Comparison of ENCODE assay signal across 23 cellular contexts in the genomic region with DNA sequence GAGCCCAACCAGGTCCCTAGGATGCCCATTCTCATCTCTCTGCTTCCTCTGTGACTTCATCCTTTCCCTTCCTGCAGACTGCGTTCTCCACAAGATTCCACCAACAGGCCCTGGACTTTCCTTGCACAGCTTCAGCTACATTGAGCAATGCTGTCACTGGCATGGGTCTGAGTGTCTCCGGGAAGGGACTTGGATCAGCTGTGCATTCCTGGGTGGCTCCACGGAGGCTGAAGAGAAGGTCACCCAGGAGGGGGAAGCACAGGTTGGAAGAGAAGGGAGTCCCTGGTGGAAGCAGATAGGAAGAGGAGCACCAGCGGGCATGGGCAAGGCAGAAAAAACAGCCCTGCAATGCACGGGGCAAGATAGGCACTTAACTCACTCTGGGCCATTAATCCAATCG.
DNase-seq lines count a peak whose midpoint lies in the region; ATAC-seq and TF ChIP-seq lines count a peak whose summit lies in the region.
"Had no signal": no experiment of that assay in that cellular context is flagged by ENCODE, and none has a peak within 500 bp of the region (broad histone marks: within the 10 kb centered on the region; RNA-seq: fewer than 3 reads in every experiment).

No MANE protein-coding gene starts in this region.

- ATAC-seq in activated CD4-positive, CD25-positive, alpha-beta regulatory T cell treated with anti-CD3 and anti-CD28 coated beads, Interleukin-2, amount 50 U/mL, for 24 hours: no peak
- ATAC-seq in HG03457 (IDR thresholded peaks at IDR 0.05; ENCODE audit: unreplicated experiment): no peak

- H3K4me2 ChIP-seq in mammary epithelial cell (ENCODE audit: insufficient read depth, low read depth, low read length): peak overlapping the region; percentile 62
- H3K4me2 ChIP-seq in smooth muscle cell: peak overlapping the region; percentile 62

- H3K9me3 Mint-ChIP-seq in activated T-cell treated with anti-CD3 and anti-CD28 coated beads, Interleukin-2, amount 50 U/mL, for 24 hours: no peaks in the 10 kb centered on the region

- intact Hi-C loops in mammary epithelial cell (cut with micrococcal nuclease): no loop called here

- H3K9me3 ChIP-seq in SK-N-MC (ENCODE audit: low read depth, low read length) (no peaks in the 10 kb centered on the region), mammary epithelial cell (replicated peaks; ENCODE audit: insufficient read depth, low read length) (no peaks in the 10 kb centered on the region), smooth muscle cell (replicated peaks; ENCODE audit: low read depth) (no peaks in the 10 kb centered on the region)
- H3K9me3 ChIP-seq: colonic mucosa, esophagus muscularis mucosa, gastrocnemius medialis, spleen, upper lobe of left lung had no signal

- TF ChIP-seq CTCF in mammary epithelial cell (conservative IDR thresholded peaks at IDR 0.05 in 1 of 2, IDR thresholded peaks at IDR 0.05 in 1 of 2; ENCODE audit: extremely low read depth in 1 of 2, insufficient read depth in 1 of 2, low read depth in 1 of 2, low read length in 2 of 2): no peak
- no peak for TF ChIP-seq CTCF in smooth muscle cell (IDR thresholded peaks at IDR 0.05; ENCODE audit: borderline replicate concordance, insufficient read depth, poor library complexity, severe bottlenecking)

- peak overlapping the region; percentile 35 for H3K4me3 ChIP-seq in SK-N-MC
- H3K4me3 ChIP-seq in mammary epithelial cell (replicated peaks in 1 of 3; ENCODE audit: insufficient read depth in 1 of 3, low read depth in 2 of 3, low read length in 3 of 3): no peak overlapping the region
- no peak overlapping the region for H3K4me3 ChIP-seq in smooth muscle cell
- H3K4me3 ChIP-seq: colonic mucosa, esophagus muscularis mucosa, gastrocnemius medialis, spleen, upper lobe of left lung had no signal

- H3K27me3 ChIP-seq in mammary epithelial cell (ENCODE audit: insufficient read depth, low read length) (no peaks in the 10 kb centered on the region), smooth muscle cell (ENCODE audit: low read depth) (peaks cover under 1% of the 10 kb centered on the region)
- H3K27me3 ChIP-seq: brain microvascular endothelial cell, colonic mucosa, esophagus muscularis mucosa, gastrocnemius medialis, spleen, upper lobe of left lung had no signal

- H3K36me3 ChIP-seq in SK-N-MC (ENCODE audit: insufficient read depth, low read length) (no peaks in the 10 kb centered on the region), mammary epithelial cell (ENCODE audit: insufficient read depth, low read length) (no peaks in the 10 kb centered on the region), smooth muscle cell (ENCODE audit: low read depth) (no peaks in the 10 kb centered on the region)
- H3K36me3 ChIP-seq: brain microvascular endothelial cell, colonic mucosa, esophagus muscularis mucosa, gastrocnemius medialis, spleen, upper lobe of left lung had no signal

- H3K27ac ChIP-seq in SK-N-MC (peak overlapping the region; percentile 66), mammary epithelial cell (ENCODE audit: insufficient read depth, low read depth, low read length) (peak overlapping the region; percentile 40), smooth muscle cell (ENCODE audit: low read depth) (peak overlapping the region; percentile 56)
- H3K27ac ChIP-seq: brain microvascular endothelial cell, colonic mucosa, esophagus muscularis mucosa, gastrocnemius medialis, HL-60, spleen, upper lobe of left lung had no signal

- H4K20me1 ChIP-seq in mammary epithelial cell (ENCODE audit: insufficient read depth, low read length) (no peaks in the 10 kb centered on the region), smooth muscle cell (ENCODE audit: low read depth) (no peaks in the 10 kb centered on the region)

- H3F3A ChIP-seq in smooth muscle cell (ENCODE audit: low read depth): no peaks in the 10 kb centered on the region

- DNase-seq in activated T-cell treated with anti-CD3 and anti-CD28 coated beads, Interleukin-2, amount 50 U/mL, for 24 hours: no peak
- no peak for DNase-seq in activated T-cell treated with anti-CD3 and anti-CD28 coated beads for 4 hours
- DNase-seq in SK-N-MC (ENCODE audit: low read depth, low spot score): no peak
- peak; percentile 14 for DNase-seq in mammary epithelial cell
- DNase-seq in smooth muscle cell (lab: John Stamatoyannopoulos, UW; ENCODE audit: unreplicated experiment): no peak
- no peak for DNase-seq in A172 (ENCODE audit: low spot score)
- DNase-seq: 8988T; activated CD4-positive, CD25-positive, alpha-beta regulatory T cell; activated T-cell treated with anti-CD3 and anti-CD28 coated beads, Interleukin-2, amount 50 U/mL, for 48 hours; AML-193; colonic mucosa; GOT3; hypothalamus; NCI-H510A; spleen; T1000; upper lobe of left lung had no signal

- dilution Hi-C loops in mammary epithelial cell (cut with HindIII; ENCODE audit: low sequenced_read_pairs): no loop called here

- peaks cover 65% of the 10 kb centered on the region for H3K4me1 Mint-ChIP-seq in activated T-cell treated with anti-CD3 and anti-CD28 coated beads, Interleukin-2, amount 50 U/mL, for 24 hours (ENCODE audit: low read depth)

- CTCF ChIA-PET in mammary epithelial cell (lab: Charles Lee; ENCODE audit: low non-redundant PET): no interaction called here

- peaks cover 37% of the 10 kb centered on the region for H3K4me1 ChIP-seq in mammary epithelial cell (ENCODE audit: insufficient read depth, low read length)
- H3K4me1 ChIP-seq in smooth muscle cell (ENCODE audit: low read depth): peaks cover 14% of the 10 kb centered on the region
- H3K4me1 ChIP-seq: colonic mucosa, esophagus muscularis mucosa had no signal

- peak overlapping the region; percentile 63 for H3K27ac Mint-ChIP-seq in activated T-cell treated with anti-CD3 and anti-CD28 coated beads, Interleukin-2, amount 50 U/mL, for 24 hours

- in situ Hi-C loops in mammary epithelial cell (cut with MboI; ENCODE audit: low sequenced_read_pairs in 2 of 2): no loop called here

- no peak overlapping the region for H3K4me3 Mint-ChIP-seq in activated T-cell treated with anti-CD3 and anti-CD28 coated beads, Interleukin-2, amount 50 U/mL, for 24 hours

- H2AFZ ChIP-seq in mammary epithelial cell (ENCODE audit: low read depth, low read length) (peak overlapping the region; percentile 5), smooth muscle cell (ENCODE audit: low read depth) (no peak overlapping the region)

- 37% methylated on average over 6 of the region's 6 CpGs for WGBS in mammary epithelial cell (ENCODE audit: low coverage, missing lambda C conversion rate)
- WGBS in smooth muscle cell (ENCODE audit: low lambda C conversion rate): 69% methylated on average over 6 of the region's 6 CpGs

- H3K36me3 Mint-ChIP-seq in activated T-cell treated with anti-CD3 and anti-CD28 coated beads, Interleukin-2, amount 50 U/mL, for 24 hours (ENCODE audit: low read depth): no peaks in the 10 kb centered on the region

- BruUV-seq in mammary epithelial cell (replicated peaks; lab: Mats Ljungman, UMichigan): no TSS peak

- H3K27me3 Mint-ChIP-seq in activated T-cell treated with anti-CD3 and anti-CD28 coated beads, Interleukin-2, amount 50 U/mL, for 24 hours: no peaks in the 10 kb centered on the region

- H3K79me2 ChIP-seq in mammary epithelial cell (ENCODE audit: insufficient read depth, low read length) (no peaks in the 10 kb centered on the region), smooth muscle cell (ENCODE audit: low read depth) (no peaks in the 10 kb centered on the region)

- H3K9ac ChIP-seq in SK-N-MC (ENCODE audit: insufficient read length): no peak overlapping the region
- no peak overlapping the region for H3K9ac ChIP-seq in mammary epithelial cell (ENCODE audit: insufficient read depth, low read length)
- H3K9ac ChIP-seq in smooth muscle cell (ENCODE audit: low read depth): no peak overlapping the region
